Comparison of ENCODE assay signal across 27 cellular contexts in genomic region chr19:18216789-18217188, GRCh38. TPM values are rescaled to one million over a fixed set of nuclear protein-coding genes. Genes with fewer than 3 reads are reported as not detected.
"Had no signal": no experiment of that assay in that cellular context is flagged by ENCODE, and none has a peak within 500 bp of the region (broad histone marks: within the 10 kb centered on the region; RNA-seq: fewer than 3 reads in every experiment).

No MANE protein-coding gene starts in this region.

- H3K9ac ChIP-seq: neural progenitor cell, parathyroid adenoma had no signal

- H3K27me3 ChIP-seq: ovary, right lobe of liver, thyroid gland, vagina had no signal

- H3K79me2 ChIP-seq: parathyroid adenoma had no signal

- H3K4me3 ChIP-seq: neural progenitor cell, ovary, psoas muscle, right lobe of liver, sigmoid colon, stomach, thoracic aorta, thyroid gland, tibial nerve, upper lobe of left lung, vagina had no signal

- DNase-seq: naive thymus-derived CD4-positive, alpha-beta T cell; natural killer cell; nucleus accumbens; ovary; posterior cingulate gyrus; psoas muscle; right lobe of liver; sigmoid colon; small intestine; stimulated activated CD4-positive, alpha-beta T cell treated with anti-CD3 and anti-CD28 coated beads, Interleukin-15, amount 100 ng/mL, for 24 hours; stimulated activated CD4-positive, alpha-beta T cell treated with anti-CD3 and anti-CD28 coated beads, Interleukin-2, amount 100 ng/mL, for 24 hours; stimulated activated CD4-positive, alpha-beta T cell treated with anti-CD3 and anti-CD28 coated beads, Interleukin-2, amount 100 ng/mL, for 48 hours; stimulated activated CD4-positive, alpha-beta T cell treated with anti-CD3 and anti-CD28 coated beads, Interleukin-4, amount 100 ng/mL, for 24 hours; stimulated activated naive B cell treated with anti-CD40 and anti-IgM and Interleukin-4, amounts not matched to agents 10 μg/mL and 1 μg/mL and 100 μg/mL, for 72 hours; stimulated activated naive CD4-positive, alpha-beta T cell treated with Interleukin-2 at 50 U/mL for 16 hours; stomach; thyroid gland; trophoblast cell; upper lobe of left lung had no signal

- H2AFZ ChIP-seq: neural progenitor cell, parathyroid adenoma had no signal

- H3K27ac ChIP-seq: neural progenitor cell, neutrophil, ovary, parathyroid adenoma, psoas muscle, right lobe of liver, sigmoid colon, stomach, thoracic aorta, thyroid gland, tibial nerve, upper lobe of left lung, vagina had no signal

- ATAC-seq: naive thymus-derived CD4-positive, alpha-beta T cell; natural killer cell; psoas muscle; right cardiac atrium; right lobe of liver; stimulated activated effector memory CD8-positive, alpha-beta T cell treated with anti-CD3 and anti-CD28 coated beads, Interleukin-12 subunit alpha, Interleukin-12 subunit beta, amount 100 ng/mL, for 72 hours; stimulated activated naive B cell treated with anti-CD40 and anti-IgM and Interleukin-4, amounts not matched to agents 10 μg/mL and 1 μg/mL and 100 μg/mL, for 72 hours had no signal

- H3K4me2 ChIP-seq: neural progenitor cell had no signal

- H3K9me3 ChIP-seq: neutrophil, ovary, psoas muscle, right lobe of liver, sigmoid colon, stomach, thoracic aorta, thyroid gland, tibial nerve, upper lobe of left lung, vagina had no signal

- H3K36me3 ChIP-seq: neural progenitor cell, neutrophil, ovary, right lobe of liver, sigmoid colon, stomach, thoracic aorta, thyroid gland, tibial nerve, upper lobe of left lung, vagina had no signal

- H3K4me1 ChIP-seq: neural progenitor cell, parathyroid adenoma, psoas muscle, right lobe of liver, sigmoid colon had no signal

RNA-seq across cellular contexts. Expression of gene PDE4C, which starts 9.4 kb away (rescaled TPM):
- polyA plus RNA-seq: naive thymus-derived CD4-positive, alpha-beta T cell had no signal
